ENCODE assay signal across 15 cellular contexts in the genomic region with DNA sequence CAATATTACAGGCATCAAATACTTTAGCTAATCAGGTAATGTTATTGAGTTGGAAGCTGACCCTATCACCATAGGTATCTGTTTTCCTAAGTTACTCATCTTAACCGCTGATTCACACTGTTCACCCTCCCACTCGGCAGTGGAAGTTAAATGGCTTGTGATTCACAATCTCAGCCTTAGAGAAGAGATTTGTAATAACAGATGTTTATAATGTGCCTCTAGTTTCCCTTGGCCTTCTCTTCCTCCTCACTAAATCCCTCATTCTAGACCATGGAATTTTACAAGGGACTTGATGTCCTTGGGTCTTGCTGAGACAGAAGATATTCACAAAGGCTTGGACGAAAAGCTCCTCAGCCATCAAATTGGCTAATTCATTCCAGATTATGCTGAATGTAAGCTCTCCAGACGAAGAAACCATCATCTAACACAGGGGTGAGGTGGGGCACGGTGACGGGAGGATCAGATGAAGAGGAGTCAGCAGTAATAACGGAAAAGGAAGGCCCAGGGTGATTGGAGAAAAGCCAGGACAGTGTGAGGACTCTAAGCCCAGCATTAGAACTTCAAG.
DNase-seq lines count a peak whose midpoint lies in the region; ATAC-seq and TF ChIP-seq lines count a peak whose summit lies in the region.
"Had no signal": no experiment of that assay in that cellular context is flagged by ENCODE, and none has a peak within 500 bp of the region (broad histone marks: within the 10 kb centered on the region; RNA-seq: fewer than 3 reads in every experiment).

No MANE protein-coding gene starts in this region.

- H3K36me3 Mint-ChIP-seq in glutamatergic neuron (ENCODE audit: unreplicated experiment) = no peaks in the 10 kb centered on the region
- H3K36me3 Mint-ChIP-seq: activated naive CD4-positive, alpha-beta T cell treated with anti-CD3 and anti-CD28 coated beads, Interleukin-2, amount 50 U/mL, for 24 hours; CD14-positive monocyte had no signal

- ATAC-seq in gastrocnemius medialis (peak; percentile 56 to 58), GM21528 (IDR thresholded peaks at IDR 0.05; ENCODE audit: low FRiP score, unreplicated experiment) (no peak), mucosa of descending colon (no peak)
- ATAC-seq: left lung had no signal

- in situ Hi-C loops in gastrocnemius medialis (cut with MboI; ENCODE audit: low sequenced_read_pairs in 4 of 4) = no loop called here

- H3K4me1 ChIP-seq in gastrocnemius medialis (no peaks in the 10 kb centered on the region), mucosa of descending colon (ENCODE audit: low read depth) (no peaks in the 10 kb centered on the region)
- H3K4me1 ChIP-seq: left lung had no signal

- no peaks in the 10 kb centered on the region for H3K27me3 ChIP-seq in gastrocnemius medialis
- H3K27me3 ChIP-seq: left lung had no signal

- H3K27ac Mint-ChIP-seq in glutamatergic neuron (ENCODE audit: unreplicated experiment) = no peak overlapping the region
- H3K27ac Mint-ChIP-seq: activated naive CD4-positive, alpha-beta T cell treated with anti-CD3 and anti-CD28 coated beads, Interleukin-2, amount 50 U/mL, for 24 hours; CD14-positive monocyte had no signal

- no peaks in the 10 kb centered on the region for H3K9me3 Mint-ChIP-seq in glutamatergic neuron (ENCODE audit: unreplicated experiment)
- H3K9me3 Mint-ChIP-seq: activated naive CD4-positive, alpha-beta T cell treated with anti-CD3 and anti-CD28 coated beads, Interleukin-2, amount 50 U/mL, for 24 hours had no signal

- H3K9me3 ChIP-seq in gastrocnemius medialis (no peaks in the 10 kb centered on the region), mucosa of descending colon (no peaks in the 10 kb centered on the region)
- H3K9me3 ChIP-seq: left lung had no signal

- no peaks in the 10 kb centered on the region for H3K27me3 Mint-ChIP-seq in glutamatergic neuron (ENCODE audit: unreplicated experiment)

- intact Hi-C loops in gastrocnemius medialis (cut with DNase I; ENCODE audit: low total_unique reads) (no loop called here), mucosa of descending colon (cut with DNase I, micrococcal nuclease) (no loop called here)

- no peak overlapping the region for H3K4me3 ChIP-seq in gastrocnemius medialis
- H3K4me3 ChIP-seq in mucosa of descending colon = no peak overlapping the region
- H3K4me3 ChIP-seq: left lung, SK-N-MC had no signal

- H3K36me3 ChIP-seq in gastrocnemius medialis = no peaks in the 10 kb centered on the region
- H3K36me3 ChIP-seq in mucosa of descending colon (ENCODE audit: low read depth) = no peaks in the 10 kb centered on the region
- H3K36me3 ChIP-seq: left lung had no signal

- H3K4me1 Mint-ChIP-seq in glutamatergic neuron (ENCODE audit: low read depth, unreplicated experiment) = no peaks in the 10 kb centered on the region
- H3K4me1 Mint-ChIP-seq: activated naive CD4-positive, alpha-beta T cell treated with anti-CD3 and anti-CD28 coated beads, Interleukin-2, amount 50 U/mL, for 24 hours; CD14-positive monocyte had no signal

- no peak overlapping the region for H3K4me3 Mint-ChIP-seq in glutamatergic neuron (ENCODE audit: unreplicated experiment)
- H3K4me3 Mint-ChIP-seq: activated naive CD4-positive, alpha-beta T cell treated with anti-CD3 and anti-CD28 coated beads, Interleukin-2, amount 50 U/mL, for 24 hours; CD14-positive monocyte had no signal

- peak overlapping the region; percentile 52 to 59 (median 56) for H3K27ac ChIP-seq in gastrocnemius medialis
- H3K27ac ChIP-seq: SK-N-MC had no signal

- DNase-seq in AG20443 (ENCODE audit: low spot score) (peak; percentile 74), RPMI7951 (ENCODE audit: low read depth) (peak; percentile 75), fibroblast of gingiva (ENCODE audit: low read depth) (peak; percentile 63), gastrocnemius medialis (peak in 1 of 2 donors; percentile 12), cerebellar nuclear complex (lab: John Stamatoyannopoulos, UW) (no peak), glutamatergic neuron (no peak), mucosa of descending colon (no peak)
- DNase-seq: activated CD4-positive, alpha-beta T cell treated with anti-CD3 and anti-CD28 coated beads, Interleukin-2, amount 50 U/mL, for 1 hour; KG1; left lung; NCI-H446 treated with DMSO at 0.1 percent for 48 hours had no signal

- TF ChIP-seq POLR2A in gastrocnemius medialis (IDR thresholded peaks at IDR 0.05) = no peak

- TF ChIP-seq CTCF in gastrocnemius medialis (IDR thresholded peaks at IDR 0.05 in 4 of 5, conservative IDR thresholded peaks at IDR 0.05 in 1 of 5) (no peak), glutamatergic neuron (IDR thresholded peaks at IDR 0.05; ENCODE audit: partially characterized antibody, unreplicated experiment) (no peak), mucosa of descending colon (IDR thresholded peaks at IDR 0.05) (no peak)

Comparison
In these comparisons a context has a peak if more than half of its experiments do, and no peak if none do; other contexts are left out.
1. DNase-seq: peak in AG20443 (single experiment), RPMI7951 (single experiment) and fibroblast of gingiva (single experiment); none in cerebellar nuclear complex (0 of 2), glutamatergic neuron (single experiment) and mucosa of descending colon (0 of 3).
2. ATAC-seq: peak in gastrocnemius medialis (2 of 2); none in GM21528 (single experiment) and mucosa of descending colon (single experiment).